In genomic region chr22:18073927-18074326, GRCh38 we compare ENCODE assay signal across 1 cellular context. TPM values are rescaled to one million over a fixed set of nuclear protein-coding genes. Genes with fewer than 3 reads are reported as not detected.
"Had no signal": no experiment of that assay in that cellular context is flagged by ENCODE, and none has a peak within 500 bp of the region (broad histone marks: within the 10 kb centered on the region; RNA-seq: fewer than 3 reads in every experiment).

No MANE protein-coding gene starts in this region.

RNA-seq across cellular contexts. Expression of gene TUBA8, which starts 36.7 kb away (rescaled TPM):
- total RNA-seq: epithelial cell of proximal tubule had no signal
